ENCODE assay signal across 8 cellular contexts in genomic region chr9:130936285-130937117, GRCh38. TPM values are rescaled to one million over a fixed set of nuclear protein-coding genes. Genes with fewer than 3 reads are reported as not detected.
DNase-seq lines count a peak whose midpoint lies in the region; ATAC-seq and TF ChIP-seq lines count a peak whose summit lies in the region.

No MANE protein-coding gene starts in this region.

- no peak for TF ChIP-seq POLR2A in breast epithelium (IDR thresholded peaks at IDR 0.05)
- TF ChIP-seq POLR2A in upper lobe of left lung (IDR thresholded peaks at IDR 0.05): no peak
- no peak for TF ChIP-seq POLR2A in gastrocnemius medialis (IDR thresholded peaks at IDR 0.05)

- H3K4me3 Mint-ChIP-seq in MCF 10A (ENCODE audit: unreplicated experiment): peak overlapping the region; percentile 50

- peaks cover 12 to 86% of the 10 kb centered on the region in 2 donors for H3K27me3 ChIP-seq in breast epithelium
- H3K27me3 ChIP-seq in hepatocyte: peaks cover 65% of the 10 kb centered on the region
- H3K27me3 ChIP-seq in upper lobe of left lung: peaks cover 2 to 40% (median 21%) of the 10 kb centered on the region in 4 donors
- peaks cover 74 to 87% (median 84%) of the 10 kb centered on the region in 3 donors for H3K27me3 ChIP-seq in gastrocnemius medialis

- ATAC-seq in upper lobe of left lung (ENCODE audit: low FRiP score in 2 of 2) (peak in 1 of 2 donors; percentile 24), gastrocnemius medialis (no peak), HG02884 (IDR thresholded peaks at IDR 0.05; ENCODE audit: unreplicated experiment) (no peak), HG03469 (IDR thresholded peaks at IDR 0.05; ENCODE audit: unreplicated experiment) (no peak)

- TF ChIP-seq CTCF in MCF 10A (IDR thresholded peaks at IDR 0.05; ENCODE audit: unreplicated experiment) (no peak), breast epithelium (IDR thresholded peaks at IDR 0.05) (no peak), hepatocyte (IDR thresholded peaks at IDR 0.05; ENCODE audit: poor library complexity) (no peak), upper lobe of left lung (IDR thresholded peaks at IDR 0.05) (no peak), gastrocnemius medialis (IDR thresholded peaks at IDR 0.05 in 4 of 5, conservative IDR thresholded peaks at IDR 0.05 in 1 of 5) (no peak)

- H3K4me3 ChIP-seq in breast epithelium (no peak overlapping the region), hepatocyte (no peak overlapping the region), upper lobe of left lung (no peak overlapping the region), gastrocnemius medialis (no peak overlapping the region)

- CTCF ChIA-PET in MCF 10A (lab: Yijun Ruan, JAX): interaction anchor here (0.6 to 2.9 kb wide), 4 partner anchors 10 to 211 kb away, joined by 3 to 14 read pairs (median 5); no protein-coding TSS in a partner anchor

- H3K27ac Mint-ChIP-seq in MCF 10A (ENCODE audit: low read depth, unreplicated experiment): peak overlapping the region; percentile 20

- peaks cover 15 to 16% of the 10 kb centered on the region in 2 donors for H3K4me1 ChIP-seq in breast epithelium
- peaks cover 19% of the 10 kb centered on the region for H3K4me1 ChIP-seq in hepatocyte (ENCODE audit: insufficient read depth)
- peaks cover 22 to 59% (median 36%) of the 10 kb centered on the region in 4 donors for H3K4me1 ChIP-seq in upper lobe of left lung
- peaks cover 0 to 7% of the 10 kb centered on the region in 2 donors for H3K4me1 ChIP-seq in gastrocnemius medialis

- peaks cover 18% of the 10 kb centered on the region for H3K4me1 Mint-ChIP-seq in MCF 10A (ENCODE audit: insufficient read depth, unreplicated experiment)

- DNase-seq in MCF 10A (ENCODE audit: unreplicated experiment): peak; percentile 41
- DNase-seq in breast epithelium (ENCODE audit: low spot score in 2 of 2): no peak
- DNase-seq in T1000 (lab: John Stamatoyannopoulos, UW): peak; percentile 86
- DNase-seq in hepatocyte (ENCODE audit: low spot score): peak; percentile 53
- peak in 1 of 2 donors; percentile 41 for DNase-seq in upper lobe of left lung
- no peak for DNase-seq in gastrocnemius medialis

- WGBS in hepatocyte (ENCODE audit: low lambda C conversion rate, missing lambda C conversion rate): 64% methylated on average over 12 of the region's 12 CpGs
- 48 to 64% methylated on average over 2 to 12 of the region's 12 CpGs for WGBS in upper lobe of left lung, 2 donors

- H3K27me3 Mint-ChIP-seq in MCF 10A (ENCODE audit: insufficient read depth, unreplicated experiment): peaks cover 11% of the 10 kb centered on the region

- no peak overlapping the region for H2AFZ ChIP-seq in hepatocyte

- no peak for TF ChIP-seq EP300 in upper lobe of left lung (IDR thresholded peaks at IDR 0.05)

- H3K9me3 ChIP-seq in breast epithelium (no peaks in the 10 kb centered on the region), hepatocyte (ENCODE audit: low read depth) (no peaks in the 10 kb centered on the region), upper lobe of left lung (no peaks in the 10 kb centered on the region), gastrocnemius medialis (no peaks in the 10 kb centered on the region)

- H3K9me2 ChIP-seq in hepatocyte (replicated peaks; ENCODE audit: insufficient read depth): no peaks in the 10 kb centered on the region

- H3K36me3 Mint-ChIP-seq in MCF 10A (ENCODE audit: insufficient read depth, unreplicated experiment): no peaks in the 10 kb centered on the region

- no TSS peak for BruUV-seq in MCF 10A (replicated peaks; lab: Mats Ljungman, UMichigan)

- H3K4me2 ChIP-seq in hepatocyte: no peak overlapping the region

- POLR2A ChIA-PET in MCF 10A (lab: Yijun Ruan, JAX): interaction anchor here (1.0 kb wide), 1 partner anchor 456 kb away, joined by 3 read pairs; no protein-coding TSS in a partner anchor

- intact Hi-C loops in MCF 10A (cut with micrococcal nuclease): no loop called here
- intact Hi-C loops in breast epithelium (cut with DNase I; ENCODE audit: low total_unique reads): no loop called here
- intact Hi-C loops in gastrocnemius medialis (cut with DNase I; ENCODE audit: low total_unique reads): no loop called here

- no peaks in the 10 kb centered on the region for H3K9me3 Mint-ChIP-seq in MCF 10A (ENCODE audit: unreplicated experiment)

- H3K27ac ChIP-seq in breast epithelium: no peak overlapping the region
- no peak overlapping the region for H3K27ac ChIP-seq in hepatocyte
- H3K27ac ChIP-seq in upper lobe of left lung: peak overlapping the region in 3 of 4 donors; percentile 50 to 71 (median 56)
- no peak overlapping the region for H3K27ac ChIP-seq in gastrocnemius medialis

- H3K79me2 ChIP-seq in hepatocyte: no peaks in the 10 kb centered on the region

- in situ Hi-C loops in gastrocnemius medialis (cut with MboI; ENCODE audit: low sequenced_read_pairs in 4 of 4): no loop called here

- H3K36me3 ChIP-seq in breast epithelium (no peaks in the 10 kb centered on the region), hepatocyte (replicated peaks; ENCODE audit: insufficient read depth, low read depth) (no peaks in the 10 kb centered on the region), upper lobe of left lung (no peaks in the 10 kb centered on the region), gastrocnemius medialis (no peaks in the 10 kb centered on the region)

- H4K20me1 ChIP-seq in hepatocyte (ENCODE audit: insufficient read depth, poor library complexity, severe bottlenecking): no peaks in the 10 kb centered on the region

RNA-seq across cellular contexts. Expression of gene FIBCD1, which starts 2.5 kb away (rescaled TPM):
- 1.6 and 2.8 TPM in 2 replicates for total RNA-seq in MCF 10A (2022)
- under 1 TPM in 2 of 3 donors, not detected in 1; 0.16 to 0.44 TPM for total RNA-seq in breast epithelium
- 0.33 TPM in 1 of 2 replicates, not detected in the other for total RNA-seq in hepatocyte
- 0.73 TPM in 1 of 2 replicates, not detected in the other for polyA plus RNA-seq in hepatocyte
- total RNA-seq in upper lobe of left lung: 10 to 100 TPM in 2 of 6 donors, 1 to 10 TPM in 3, under 1 TPM in 1; 0.30 to 15.8 (median 4.1) TPM
- total RNA-seq in gastrocnemius medialis: not detected

RNA-seq across cellular contexts. Expression of gene QRFP, which starts 39.9 kb away (rescaled TPM):
- total RNA-seq in MCF 10A (2022) (not detected in 2 replicates), breast epithelium (not detected), hepatocyte (not detected in 2 replicates), upper lobe of left lung (not detected), gastrocnemius medialis (not detected)
- 0.21 and 0.74 TPM in 2 replicates for polyA plus RNA-seq in hepatocyte

Comparison
In these comparisons a context has a peak if more than half of its experiments do, and no peak if none do; other contexts are left out.
1. DNase-seq: peak in MCF 10A (single experiment), T1000 (single experiment) and hepatocyte (single experiment); none in breast epithelium (0 of 2) and gastrocnemius medialis (0 of 2).
2. H3K27ac ChIP-seq: peak in upper lobe of left lung (3 of 4); none in breast epithelium (0 of 2), hepatocyte (single experiment) and gastrocnemius medialis (0 of 4).